ENCODE assay signal across 15 cellular contexts in the genomic region with DNA sequence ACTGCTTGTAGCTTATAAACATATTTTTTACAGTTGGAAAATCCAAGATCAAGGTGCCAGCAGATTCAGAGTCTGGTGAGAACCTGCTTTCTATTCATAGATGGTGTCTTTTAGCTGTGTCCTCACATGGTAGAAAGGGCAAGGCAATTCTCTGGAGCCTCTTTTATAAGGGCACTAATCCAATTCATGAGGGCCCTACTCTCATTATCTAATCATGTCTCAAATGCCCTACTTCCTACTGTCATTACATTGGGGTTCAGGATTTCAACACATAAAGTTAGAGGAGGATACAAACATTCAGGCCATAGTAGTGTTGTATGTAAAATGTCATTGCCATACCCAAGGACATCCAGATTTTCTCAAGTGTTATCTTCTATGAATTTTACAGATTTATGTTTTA.
DNase-seq lines count a peak whose midpoint lies in the region; ATAC-seq and TF ChIP-seq lines count a peak whose summit lies in the region.
"Had no signal": no experiment of that assay in that cellular context is flagged by ENCODE, and none has a peak within 500 bp of the region (broad histone marks: within the 10 kb centered on the region; RNA-seq: fewer than 3 reads in every experiment).

No MANE protein-coding gene starts in this region.

- peak in 3 of 4 donors; percentile 22 to 69 (median 44) for ATAC-seq in heart left ventricle
- ATAC-seq: CD8-positive, alpha-beta T cell had no signal

- H3K27ac ChIP-seq in heart left ventricle, result no peak overlapping the region
- H3K27ac ChIP-seq in left ventricle myocardium inferior (replicated peaks), result no peak overlapping the region
- H3K27ac ChIP-seq in A673 (ENCODE audit: low read depth, low read length, poor library complexity, severe bottlenecking), result no peak overlapping the region
- peak overlapping the region; percentile 66 for H3K27ac ChIP-seq in VCaP
- H3K27ac ChIP-seq: BLaER1 treated with 17β-estradiol and CSF1 and Interleukin-3, amounts not matched to agents 10 nM and 100 nM; C4-2B had no signal

- H3K4me1 ChIP-seq in heart left ventricle, result peaks cover 0 to 3% (median 0%) of the 10 kb centered on the region in 12 donors
- H3K4me1 ChIP-seq in left ventricle myocardium inferior, result no peaks in the 10 kb centered on the region
- peaks cover 9% of the 10 kb centered on the region for H3K4me1 ChIP-seq in A673 (ENCODE audit: insufficient read depth, low read length, poor library complexity, severe bottlenecking)
- H3K4me1 ChIP-seq: BLaER1 treated with 17β-estradiol and CSF1 and Interleukin-3, amounts not matched to agents 10 nM and 100 nM; Caco-2 had no signal

- H3K36me3 ChIP-seq in heart left ventricle (no peaks in the 10 kb centered on the region), left ventricle myocardium inferior (no peaks in the 10 kb centered on the region), A673 (ENCODE audit: insufficient read depth, low read length, poor library complexity, severe bottlenecking) (no peaks in the 10 kb centered on the region)
- H3K36me3 ChIP-seq: BLaER1 treated with 17β-estradiol and CSF1 and Interleukin-3, amounts not matched to agents 10 nM and 100 nM had no signal

- POLR2A ChIA-PET in A673 (lab: Charles Lee; ENCODE audit: low non-redundant PET), result no interaction called here

- intact Hi-C loops in heart left ventricle (cut with DNase I), result no loop called here
- intact Hi-C loops in left ventricle myocardium inferior (cut with micrococcal nuclease), result no loop called here
- intact Hi-C loops in A673 (cut with micrococcal nuclease; ENCODE audit: unreplicated experiment), result no loop called here

- CTCF ChIA-PET in A673 (lab: Charles Lee), result no interaction called here

- TF ChIP-seq POLR2A in heart left ventricle (IDR thresholded peaks at IDR 0.05), result no peak

- no peaks in the 10 kb centered on the region for H3K27me3 ChIP-seq in heart left ventricle
- no peaks in the 10 kb centered on the region for H3K27me3 ChIP-seq in left ventricle myocardium inferior (ENCODE audit: low read depth)
- H3K27me3 ChIP-seq in A673 (replicated peaks; ENCODE audit: insufficient read depth, low read depth, low read length, poor library complexity), result no peaks in the 10 kb centered on the region
- H3K27me3 ChIP-seq: BLaER1 treated with 17β-estradiol and CSF1 and Interleukin-3, amounts not matched to agents 10 nM and 100 nM had no signal

- H3K9me3 ChIP-seq in heart left ventricle (no peaks in the 10 kb centered on the region), left ventricle myocardium inferior (replicated peaks) (no peaks in the 10 kb centered on the region), A673 (ENCODE audit: low read depth, low read length, poor library complexity, severe bottlenecking) (no peaks in the 10 kb centered on the region)
- H3K9me3 ChIP-seq: BLaER1 treated with 17β-estradiol and CSF1 and Interleukin-3, amounts not matched to agents 10 nM and 100 nM; Caco-2 had no signal

- TF ChIP-seq CTCF in heart left ventricle (IDR thresholded peaks at IDR 0.05) (no peak), left ventricle myocardium inferior (IDR thresholded peaks at IDR 0.05; ENCODE audit: borderline replicate concordance) (no peak), A673 (conservative IDR thresholded peaks at IDR 0.05; ENCODE audit: low read depth, low read length) (no peak), VCaP (conservative IDR thresholded peaks at IDR 0.05) (no peak)

- no TSS peak for BruUV-seq in A673 (replicated peaks; lab: Mats Ljungman, UMichigan)

- H3K4me3 ChIP-seq in heart left ventricle (no peak overlapping the region), left ventricle myocardium inferior (no peak overlapping the region), A673 (ENCODE audit: low read depth, low read length, poor library complexity, severe bottlenecking) (no peak overlapping the region)
- H3K4me3 ChIP-seq: BLaER1 treated with 17β-estradiol and CSF1 and Interleukin-3, amounts not matched to agents 10 nM and 100 nM had no signal

- DNase-seq in heart left ventricle, result no peak
- no peak for DNase-seq in left ventricle myocardium inferior
- DNase-seq in A673 (ENCODE audit: low spot score), result peak; percentile 12
- no peak for DNase-seq in middle frontal gyrus (ENCODE audit: extremely low spot score, low spot score)
- DNase-seq: 8988T; AML-193; Caco-2; Calu3; CD4-positive, alpha-beta T cell; CD8-positive, alpha-beta T cell; DMS79 treated with DMSO at 0.1 percent for 48 hours; GF-D8 had no signal
